Comparison of ENCODE assay signal across 10 cellular contexts in the genomic region with DNA sequence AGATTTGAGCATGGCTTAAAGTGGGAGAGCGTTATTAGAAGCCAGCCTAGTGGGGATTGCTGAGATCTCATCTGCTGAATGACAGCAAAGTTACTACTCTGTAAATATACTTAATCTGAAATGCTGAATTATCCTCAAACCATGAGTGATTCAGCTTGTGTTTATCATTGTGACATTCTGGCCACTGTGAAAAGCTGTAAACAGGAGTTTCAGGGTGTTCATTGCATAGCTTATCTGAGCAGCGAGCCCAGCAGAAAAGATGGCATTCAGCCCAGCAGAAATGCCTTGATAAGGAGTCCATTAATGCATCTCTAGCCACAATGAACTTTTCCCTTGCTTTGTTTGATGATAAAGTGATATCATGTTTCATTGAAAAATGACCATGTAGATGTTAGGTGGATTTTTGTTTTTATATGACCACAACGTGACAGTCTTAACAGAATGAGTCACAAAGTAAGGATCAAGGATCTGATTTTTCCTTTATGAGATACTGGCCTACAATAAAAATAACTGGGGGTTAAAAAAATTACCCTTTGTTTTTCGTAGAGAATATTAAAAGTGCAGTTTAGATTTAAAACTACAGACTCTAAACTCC. TPM values are rescaled to one million over a fixed set of nuclear protein-coding genes. Genes with fewer than 3 reads are reported as not detected.
DNase-seq lines count a peak whose midpoint lies in the region; ATAC-seq and TF ChIP-seq lines count a peak whose summit lies in the region.
"Had no signal": no experiment of that assay in that cellular context is flagged by ENCODE, and none has a peak within 500 bp of the region (broad histone marks: within the 10 kb centered on the region; RNA-seq: fewer than 3 reads in every experiment).

No MANE protein-coding gene starts in this region.

- H3K9me3 ChIP-seq in neural progenitor cell (ENCODE audit: low read depth) = no peaks in the 10 kb centered on the region

- TF ChIP-seq CTCF in cardiac fibroblast (IDR thresholded peaks at IDR 0.05; ENCODE audit: low read depth, low read length) = no peak
- TF ChIP-seq CTCF in natural killer cell (IDR thresholded peaks at IDR 0.05) = no peak
- no peak for TF ChIP-seq CTCF in neural progenitor cell (IDR thresholded peaks at IDR 0.05)

- DNase-seq in CMK (ENCODE audit: low read depth) (peak; percentile 46), NCI-H460 (ENCODE audit: extremely low read depth, low read depth) (peak; percentile 71), cardiac fibroblast (ENCODE audit: low read depth in 2 of 2) (peak; percentile 75 to 82), natural killer cell (no peak), iPS-NIHi11 (ENCODE audit: low spot score) (no peak), neural progenitor cell (ENCODE audit: low spot score) (no peak)
- DNase-seq: SHP77 treated with DMSO at 0.1 percent for 48 hours had no signal

- no peaks in the 10 kb centered on the region for H3K36me3 ChIP-seq in neural progenitor cell

- H3K9ac ChIP-seq in neural progenitor cell = no peak overlapping the region

- ATAC-seq in natural killer cell (peak; percentile 34 to 53 (median 36)), HG03439 (IDR thresholded peaks at IDR 0.05; ENCODE audit: unreplicated experiment) (no peak), GM18909 (IDR thresholded peaks at IDR 0.05; ENCODE audit: poor library complexity, unreplicated experiment) (no peak)

- H3K27me3 Mint-ChIP-seq in natural killer cell (ENCODE audit: low read depth in 2 of 2) (no peaks in the 10 kb centered on the region), neural progenitor cell (ENCODE audit: insufficient read depth, low read depth) (no peaks in the 10 kb centered on the region)
- H3K27me3 Mint-ChIP-seq: dendritic cell treated with granulocyte-macrophage colony-stimulating factor and Interleukin-4, amounts not matched to agents 40 ng/mL and 50 ng/mL, for 4 days had no signal

- peaks cover 87 to 91% of the 10 kb centered on the region in 2 donors for H3K4me1 Mint-ChIP-seq in natural killer cell
- peaks cover 11% of the 10 kb centered on the region for H3K4me1 Mint-ChIP-seq in neural progenitor cell

- H3K9me3 Mint-ChIP-seq in natural killer cell (no peaks in the 10 kb centered on the region), neural progenitor cell (peaks cover 2% of the 10 kb centered on the region)
- H3K9me3 Mint-ChIP-seq: dendritic cell treated with granulocyte-macrophage colony-stimulating factor and Interleukin-4, amounts not matched to agents 40 ng/mL and 50 ng/mL, for 4 days had no signal

- H3K4me2 ChIP-seq in neural progenitor cell = no peak overlapping the region

- no peaks in the 10 kb centered on the region for H3F3A ChIP-seq in neural progenitor cell (ENCODE audit: low read depth)

- intact Hi-C loops in natural killer cell (cut with micrococcal nuclease) = loop anchor here (5.0 to 10.0 kb wide), 2 partner anchors 1293 to 1969 kb away; a partner anchor contains a TSS

- no peak overlapping the region for H3K4me3 ChIP-seq in cardiac fibroblast (replicated peaks in 1 of 2; ENCODE audit: low read depth in 2 of 2, low read length in 2 of 2)
- no peak overlapping the region for H3K4me3 ChIP-seq in neural progenitor cell

- no peak overlapping the region for H3K27ac ChIP-seq in neural progenitor cell

- peak overlapping the region; percentile 84 to 99 for H3K27ac Mint-ChIP-seq in natural killer cell
- no peak overlapping the region for H3K27ac Mint-ChIP-seq in neural progenitor cell
- H3K27ac Mint-ChIP-seq: dendritic cell treated with granulocyte-macrophage colony-stimulating factor and Interleukin-4, amounts not matched to agents 40 ng/mL and 50 ng/mL, for 4 days had no signal

- no peaks in the 10 kb centered on the region for H3K36me3 Mint-ChIP-seq in natural killer cell
- no peaks in the 10 kb centered on the region for H3K36me3 Mint-ChIP-seq in neural progenitor cell

- H3K79me2 ChIP-seq in neural progenitor cell (ENCODE audit: low read depth) = no peaks in the 10 kb centered on the region

- H3K4me3 Mint-ChIP-seq in natural killer cell (peak overlapping the region; percentile 83), neural progenitor cell (no peak overlapping the region)
- H3K4me3 Mint-ChIP-seq: dendritic cell treated with granulocyte-macrophage colony-stimulating factor and Interleukin-4, amounts not matched to agents 40 ng/mL and 50 ng/mL, for 4 days had no signal

- H3K4me1 ChIP-seq in neural progenitor cell = peaks cover 6% of the 10 kb centered on the region

- no peak overlapping the region for H2AFZ ChIP-seq in neural progenitor cell (replicated peaks)

- H4K20me1 ChIP-seq in neural progenitor cell (ENCODE audit: low read depth) = no peaks in the 10 kb centered on the region

- peaks cover 4% of the 10 kb centered on the region for H3K27me3 ChIP-seq in neural progenitor cell

RNA-seq across cellular contexts. Expression of a gene that starts 7.8 kb away (rescaled TPM):
- total RNA-seq in NCI-H460 (2014; rRNA removed; shearing (Covaris generic)) = 118 TPM in 2 replicates
- polyA plus RNA-seq in NCI-H460 (2014; cell fraction: nucleus; rRNA removed) = 89.4 and 143 TPM in 2 replicates
- total RNA-seq in natural killer cell (100 to 1,000 TPM; 220 to 269 (median 227) TPM), neural progenitor cell (ENCODE audit: low replicate concordance) (5.9 and 10.6 TPM in 2 replicates)

Comparison
In these comparisons a context has a peak if more than half of its experiments do, and no peak if none do; other contexts are left out.
1. DNase-seq: peak in CMK (single experiment), NCI-H460 (single experiment) and cardiac fibroblast (2 of 2); none in natural killer cell (single experiment), iPS-NIHi11 (single experiment) and neural progenitor cell (single experiment).
2. ATAC-seq: peak in natural killer cell (3 of 3); none in HG03439 (single experiment) and GM18909 (single experiment).
3. RNA of a gene that starts 7.8 kb away (total RNA-seq): 220 to 269 TPM in natural killer cell and 118 TPM in NCI-H460; 5.9 to 10.6 TPM in neural progenitor cell; every median in the first group is over 10 times any median in the second.